In genomic region chr9:128106181-128106939, GRCh38 we compare ENCODE assay signal across 16 cellular contexts. TPM values are rescaled to one million over a fixed set of nuclear protein-coding genes. Genes with fewer than 3 reads are reported as not detected.
DNase-seq lines count a peak whose midpoint lies in the region; ATAC-seq, FAIRE-seq and TF ChIP-seq lines count a peak whose summit lies in the region.
"Had no signal": no experiment of that assay in that cellular context is flagged by ENCODE, and none has a peak within 500 bp of the region (broad histone marks: within the 10 kb centered on the region; RNA-seq: fewer than 3 reads in every experiment).

No MANE protein-coding gene starts in this region.

- TF ChIP-seq CTCF in colonic mucosa (IDR thresholded peaks at IDR 0.05) (no peak), psoas muscle (IDR thresholded peaks at IDR 0.05) (no peak)

- TF ChIP-seq POLR2A in H54 (IDR thresholded peaks at IDR 0.05; ENCODE audit: low read depth, low read length) = no peak

- no peaks in the 10 kb centered on the region for H3K27me3 ChIP-seq in colonic mucosa
- H3K27me3 ChIP-seq in psoas muscle (ENCODE audit: insufficient read depth in 3 of 3, low read length in 2 of 3) = no peaks in the 10 kb centered on the region
- H3K27me3 ChIP-seq: BLaER1 treated with 17β-estradiol and CSF1 and Interleukin-3, amounts not matched to agents 10 nM and 100 nM; MG63 had no signal

- intact Hi-C loops in colonic mucosa (cut with DNase I) (no loop called here), psoas muscle (cut with DNase I) (no loop called here)

- H3K9ac ChIP-seq in colonic mucosa (ENCODE audit: low read depth in 2 of 2, low read length in 2 of 2) = peak overlapping the region; percentile 18 to 61

- no peak overlapping the region for H3K4me3 ChIP-seq in Jurkat, Clone E6-1 (ENCODE audit: low read length)
- H3K4me3 ChIP-seq in colonic mucosa = no peak overlapping the region
- H3K4me3 ChIP-seq in psoas muscle = peak overlapping the region; percentile 30
- H3K4me3 ChIP-seq: BLaER1 treated with 17β-estradiol and CSF1 and Interleukin-3, amounts not matched to agents 10 nM and 100 nM; MG63 had no signal

- no peak for FAIRE-seq in H54 (lab: Jason Lieb, UNC)

- peaks cover 24% of the 10 kb centered on the region for H3K36me3 ChIP-seq in colonic mucosa
- H3K36me3 ChIP-seq in psoas muscle (ENCODE audit: insufficient read depth in 1 of 2, low read depth in 1 of 2) = peaks cover 2 to 72% of the 10 kb centered on the region in 2 donors

- H3K4me1 ChIP-seq in colonic mucosa = peaks cover 16% of the 10 kb centered on the region
- H3K4me1 ChIP-seq in psoas muscle = peaks cover 88% of the 10 kb centered on the region

- peak; percentile 55 for DNase-seq in Jurkat, Clone E6-1 (ENCODE audit: low read depth, low spot score)
- DNase-seq in colonic mucosa = no peak
- peak in 1 of 2 donors; percentile 67 for DNase-seq in psoas muscle
- DNase-seq in H54 (ENCODE audit: insufficient read length, low spot score) = no peak
- DNase-seq in GDM1 (lab: John Stamatoyannopoulos, UW) = no peak
- DNase-seq: amniotic stem cell; MG63; NCI-H1930; NCI-H526 treated with DMSO at 0.1 percent for 48 hours; retina; stimulated activated CD4-positive, alpha-beta T cell treated with anti-CD3 and anti-CD28 coated beads, Interleukin-4, amount 100 ng/mL, for 4 hours had no signal

- no peak for ATAC-seq in psoas muscle
- no peak for ATAC-seq in HG02623 (IDR thresholded peaks at IDR 0.05; ENCODE audit: unreplicated experiment)
- ATAC-seq: left colon; stimulated activated effector memory CD8-positive, alpha-beta T cell treated with anti-CD3 and anti-CD28 coated beads, Interleukin-12 subunit alpha, Interleukin-12 subunit beta, amount 100 ng/mL, for 72 hours had no signal

- H3K9me3 ChIP-seq in colonic mucosa = no peaks in the 10 kb centered on the region
- no peaks in the 10 kb centered on the region for H3K9me3 ChIP-seq in psoas muscle
- H3K9me3 ChIP-seq: BLaER1 treated with 17β-estradiol and CSF1 and Interleukin-3, amounts not matched to agents 10 nM and 100 nM; MG63 had no signal

- H3K27ac ChIP-seq in colonic mucosa (peak overlapping the region; percentile 8), psoas muscle (peak overlapping the region; percentile 97)

- 37 to 55% (median 43%) methylated on average over 23 of the region's 23 CpGs for WGBS in psoas muscle, 3 donors

RNA-seq across cellular contexts. Expression of gene PTGES2, which starts 21.2 kb away (rescaled TPM):
- 89.3 TPM for polyA plus RNA-seq in Jurkat, Clone E6-1 (2012; ENCODE audit: insufficient read depth, insufficient read length)
- 100 to 1,000 TPM in 1 of 2 donors, 10 to 100 TPM in 1; 93.7 to 142 TPM for total RNA-seq in colonic mucosa
- total RNA-seq in psoas muscle = 100 to 1,000 TPM; 102 to 150 (median 116) TPM
- polyA plus RNA-seq in psoas muscle = 100 to 1,000 TPM in 2 of 3 donors, 10 to 100 TPM in 1; 61.2 to 134 (median 119) TPM

RNA-seq across cellular contexts. Expression of gene SLC25A25, which starts 38.3 kb away (rescaled TPM):
- 23.5 TPM for polyA plus RNA-seq in Jurkat, Clone E6-1 (2012; ENCODE audit: insufficient read depth, insufficient read length)
- 10 to 100 TPM; 12.3 to 19.7 TPM for total RNA-seq in colonic mucosa
- total RNA-seq in psoas muscle = 10 to 100 TPM in 2 of 4 donors, 1 to 10 TPM in 2; 3.6 to 50.3 (median 20.5) TPM
- 10 to 100 TPM in 2 of 3 donors, 1 to 10 TPM in 1; 9.3 to 12.5 (median 10.6) TPM for polyA plus RNA-seq in psoas muscle

RNA-seq across cellular contexts. Expression of gene NAIF1, which starts 39.2 kb away (rescaled TPM):
- polyA plus RNA-seq in Jurkat, Clone E6-1 (2012; ENCODE audit: insufficient read depth, insufficient read length) = 13.1 TPM
- total RNA-seq in colonic mucosa (10 to 100 TPM; 10.8 to 11.6 TPM), psoas muscle (1 to 10 TPM; 5.9 to 8.7 (median 6.1) TPM)
- 1 to 10 TPM; 4.2 to 8.0 (median 7.8) TPM for polyA plus RNA-seq in psoas muscle

RNA-seq across cellular contexts. Expression of gene LCN2, which starts 42.9 kb away (rescaled TPM):
- not detected for polyA plus RNA-seq in Jurkat, Clone E6-1 (2012; ENCODE audit: insufficient read depth, insufficient read length)
- total RNA-seq in colonic mucosa (100 to 1,000 TPM; 162 to 374 TPM), psoas muscle (1 to 10 TPM in 2 of 4 donors, under 1 TPM in 1, not detected in 1; 0.47 to 2.1 (median 1.4) TPM)
- under 1 TPM; 0.08 to 0.90 (median 0.69) TPM for polyA plus RNA-seq in psoas muscle
- total RNA-seq: Daoy had no signal

RNA-seq across cellular contexts. Expression of gene BBLN, which starts 53.7 kb away (rescaled TPM):
- 118 TPM for polyA plus RNA-seq in Jurkat, Clone E6-1 (2012; ENCODE audit: insufficient read depth, insufficient read length)
- total RNA-seq in colonic mucosa (10 to 100 TPM; 47.5 to 53.0 TPM), psoas muscle (10 to 100 TPM; 14.0 to 21.3 (median 17.8) TPM)
- polyA plus RNA-seq in psoas muscle = 10 to 100 TPM; 23.1 to 36.2 (median 27.8) TPM
